7 cellular contexts compared by ENCODE assay signal in the genomic region with DNA sequence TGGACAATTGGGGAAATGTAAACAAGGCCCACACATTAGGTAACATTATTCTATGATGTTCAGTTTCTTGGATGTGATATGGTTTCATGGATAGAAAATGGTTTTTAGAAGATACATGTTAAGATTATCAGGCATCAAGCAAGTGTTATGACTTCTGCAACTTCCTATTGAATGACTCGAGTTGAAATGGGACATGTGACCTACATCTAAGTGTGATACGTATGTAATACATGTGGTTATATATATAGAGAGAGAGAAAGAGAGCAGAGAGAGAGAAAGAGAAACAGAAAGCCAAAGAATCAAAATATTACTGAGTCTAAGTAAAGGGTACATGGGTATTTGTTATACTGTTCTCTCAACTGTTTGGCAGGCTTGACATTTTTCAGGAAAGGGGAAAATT. TPM values are rescaled to one million over a fixed set of nuclear protein-coding genes. Genes with fewer than 3 reads are reported as not detected.
A peak's percentile ranks its signal among the peaks of the same experiment; 100 is the strongest.
DNase-seq lines count a peak whose midpoint lies in the region; ATAC-seq and TF ChIP-seq lines count a peak whose summit lies in the region.

No MANE protein-coding gene starts in this region.

- H3K36me3 Mint-ChIP-seq in chondrocyte (ENCODE audit: low read depth), result peaks cover 2% of the 10 kb centered on the region
- peaks cover 4% of the 10 kb centered on the region for H3K36me3 Mint-ChIP-seq in progenitor cell of endocrine pancreas (ENCODE audit: insufficient read depth)

- H3K27ac Mint-ChIP-seq in chondrocyte (ENCODE audit: unreplicated experiment), result peak overlapping the region; percentile 39
- peak overlapping the region; percentile 98 for H3K27ac Mint-ChIP-seq in progenitor cell of endocrine pancreas

- peak overlapping the region; percentile 89 for H3K4me3 Mint-ChIP-seq in chondrocyte (ENCODE audit: unreplicated experiment)
- peak overlapping the region; percentile 99 for H3K4me3 Mint-ChIP-seq in progenitor cell of endocrine pancreas (ENCODE audit: low read depth)

- TF ChIP-seq CTCF in chondrocyte (IDR thresholded peaks at IDR 0.05) (no peak), progenitor cell of endocrine pancreas (IDR thresholded peaks at IDR 0.05; ENCODE audit: unreplicated experiment) (no peak)

- intact Hi-C loops in right cardiac atrium (cut with DNase I), result no loop called here

- no peaks in the 10 kb centered on the region for H3K27me3 ChIP-seq in right cardiac atrium (ENCODE audit: control insufficient read depth, insufficient read depth)

- no peaks in the 10 kb centered on the region for H3K9me3 Mint-ChIP-seq in chondrocyte (ENCODE audit: low read depth)
- H3K9me3 Mint-ChIP-seq in progenitor cell of endocrine pancreas (ENCODE audit: low read depth), result no peaks in the 10 kb centered on the region

- 18% methylated on average over 2 of the region's 2 CpGs for WGBS in right cardiac atrium

- no peak overlapping the region for H3K27ac ChIP-seq in right cardiac atrium (ENCODE audit: low read length)

- H3K4me3 ChIP-seq in right cardiac atrium (ENCODE audit: low read length), result no peak overlapping the region

- no peaks in the 10 kb centered on the region for H3K9me3 ChIP-seq in right cardiac atrium (ENCODE audit: control insufficient read depth, low read length)

- H3K27me3 Mint-ChIP-seq in chondrocyte (ENCODE audit: low read depth) (no peaks in the 10 kb centered on the region), progenitor cell of endocrine pancreas (no peaks in the 10 kb centered on the region)

- no peak for DNase-seq in chondrocyte (ENCODE audit: low spot score)
- no peak for DNase-seq in progenitor cell of endocrine pancreas (ENCODE audit: low spot score, unreplicated experiment)
- DNase-seq in pons (ENCODE audit: low spot score), result no peak
- DNase-seq in stimulated activated CD4-positive, alpha-beta T cell treated with anti-CD3 and anti-CD28 coated beads, Interleukin-4, amount 100 ng/mL, for 24 hours, result no peak
- no peak for DNase-seq in right cardiac atrium

- H3K4me1 Mint-ChIP-seq in chondrocyte (ENCODE audit: low read depth) (peaks cover 36% of the 10 kb centered on the region), progenitor cell of endocrine pancreas (ENCODE audit: low read depth) (peaks cover 36% of the 10 kb centered on the region)

- H3K4me1 ChIP-seq in right cardiac atrium (ENCODE audit: control insufficient read depth, insufficient read depth, low read length), result no peaks in the 10 kb centered on the region

- peak; percentile 44 for ATAC-seq in GM18870 (IDR thresholded peaks at IDR 0.05; ENCODE audit: unreplicated experiment)
- ATAC-seq in HG03558 (IDR thresholded peaks at IDR 0.05; ENCODE audit: extremely low read depth, unreplicated experiment), result peak; percentile 22
- ATAC-seq in right cardiac atrium, result no peak

RNA-seq across cellular contexts. Expression of a gene that starts 1.7 kb away (rescaled TPM):
- total RNA-seq in chondrocyte (12.7 to 14.5 TPM (median 13.4 TPM) in 3 replicates), progenitor cell of endocrine pancreas (57.4 and 61.6 TPM in 2 replicates), right cardiac atrium (10 to 100 TPM; 10.9 to 11.2 (median 11.0) TPM)
- polyA plus RNA-seq in right cardiac atrium, result 7.2 TPM

RNA-seq across cellular contexts. Expression of a gene that starts 29.5 kb away (rescaled TPM):
- 45.3 to 48.9 TPM (median 46.1 TPM) in 3 replicates for total RNA-seq in chondrocyte
- 91.5 and 94.6 TPM in 2 replicates for total RNA-seq in progenitor cell of endocrine pancreas
- total RNA-seq in right cardiac atrium, result 10 to 100 TPM; 23.7 to 36.8 (median 27.6) TPM
- 40.8 TPM for polyA plus RNA-seq in right cardiac atrium

RNA-seq across cellular contexts. Expression of a gene that starts 32.4 kb away (rescaled TPM):
- total RNA-seq in chondrocyte (6.3 to 7.1 TPM (median 6.7 TPM) in 3 replicates), progenitor cell of endocrine pancreas (7.7 and 8.4 TPM in 2 replicates), right cardiac atrium (1 to 10 TPM; 3.1 to 9.9 (median 4.3) TPM)
- polyA plus RNA-seq in right cardiac atrium, result 1.9 TPM

Comparison
In these comparisons a context has a peak if more than half of its experiments do, and no peak if none do; other contexts are left out.
1. ATAC-seq: peak in GM18870 (single experiment) and HG03558 (single experiment); none in right cardiac atrium (0 of 2).